Comparison of ENCODE assay signal across 2 cellular contexts in the genomic region with DNA sequence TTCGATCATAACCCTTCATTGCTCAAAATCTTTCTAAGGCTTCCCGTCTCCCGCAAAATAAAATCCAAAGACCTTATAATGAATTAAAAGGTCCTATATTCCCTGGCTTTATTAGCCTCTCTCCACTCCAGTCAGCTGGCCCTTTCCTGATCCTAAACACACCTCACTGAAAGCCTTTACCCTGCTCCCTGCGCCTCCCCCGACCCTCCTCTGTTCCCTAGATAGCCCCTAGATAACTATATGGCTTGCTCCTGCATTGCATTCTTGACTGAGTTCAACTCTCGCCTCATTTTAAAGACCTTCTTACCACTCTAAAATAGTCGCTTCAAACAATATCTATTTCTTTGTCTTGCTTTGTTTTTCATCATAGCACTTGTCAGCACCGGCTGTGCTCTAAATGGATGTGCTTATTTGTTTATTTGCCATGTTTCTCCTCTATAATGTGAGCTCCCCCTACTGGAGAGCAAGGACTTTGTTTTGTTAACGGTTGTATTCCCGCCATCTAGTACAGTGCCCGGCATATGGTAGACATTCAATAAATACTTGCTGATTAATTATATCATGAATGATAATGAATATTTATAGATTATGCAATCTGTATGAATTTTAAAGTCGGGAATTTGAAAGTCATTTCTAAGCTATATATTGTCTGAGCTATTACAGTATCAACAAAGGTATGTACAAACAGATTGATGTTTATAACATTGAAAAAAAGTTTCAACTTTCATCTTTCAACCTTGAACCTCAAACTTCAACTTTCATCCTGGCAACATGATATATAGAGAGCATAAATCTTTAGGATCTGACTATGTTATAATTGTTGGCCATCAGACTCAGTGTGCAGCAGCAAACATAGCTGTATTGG.
TF ChIP-seq lines count a peak whose summit lies in the region.

No MANE protein-coding gene starts in this region.

TF ChIP-seq in SK-N-SH, 30 proteins besides CTCF, POLR2A, EP300 and RAD21:
- TF ChIP-seq RCOR1 (IDR thresholded peaks at IDR 0.05; ENCODE audit: low read length) (0 out of 2 replicates have a peak, but pooled peaks have one; percentile 55), ELF1 (IDR thresholded peaks at IDR 0.05) (no peak), CHD2 (IDR thresholded peaks at IDR 0.05; ENCODE audit: low read length, partially characterized antibody) (peak; percentile 20), SMC3 (IDR thresholded peaks at IDR 0.05; ENCODE audit: low read depth, low read length) (peak; percentile 81), JUND (IDR thresholded peaks at IDR 0.05) (no peak)
- TF ChIP-seq, protein P1, sequence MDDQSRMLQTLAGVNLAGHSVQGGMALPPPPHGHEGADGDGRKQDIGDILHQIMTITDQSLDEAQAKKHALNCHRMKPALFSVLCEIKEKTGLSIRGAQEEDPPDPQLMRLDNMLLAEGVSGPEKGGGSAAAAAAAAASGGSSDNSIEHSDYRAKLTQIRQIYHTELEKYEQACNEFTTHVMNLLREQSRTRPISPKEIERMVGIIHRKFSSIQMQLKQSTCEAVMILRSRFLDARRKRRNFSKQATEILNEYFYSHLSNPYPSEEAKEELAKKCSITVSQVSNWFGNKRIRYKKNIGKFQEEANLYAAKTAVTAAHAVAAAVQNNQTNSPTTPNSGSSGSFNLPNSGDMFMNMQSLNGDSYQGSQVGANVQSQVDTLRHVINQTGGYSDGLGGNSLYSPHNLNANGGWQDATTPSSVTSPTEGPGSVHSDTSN (IDR thresholded peaks at IDR 0.05), result peak; percentile 66
- TF ChIP-seq, protein P2, sequence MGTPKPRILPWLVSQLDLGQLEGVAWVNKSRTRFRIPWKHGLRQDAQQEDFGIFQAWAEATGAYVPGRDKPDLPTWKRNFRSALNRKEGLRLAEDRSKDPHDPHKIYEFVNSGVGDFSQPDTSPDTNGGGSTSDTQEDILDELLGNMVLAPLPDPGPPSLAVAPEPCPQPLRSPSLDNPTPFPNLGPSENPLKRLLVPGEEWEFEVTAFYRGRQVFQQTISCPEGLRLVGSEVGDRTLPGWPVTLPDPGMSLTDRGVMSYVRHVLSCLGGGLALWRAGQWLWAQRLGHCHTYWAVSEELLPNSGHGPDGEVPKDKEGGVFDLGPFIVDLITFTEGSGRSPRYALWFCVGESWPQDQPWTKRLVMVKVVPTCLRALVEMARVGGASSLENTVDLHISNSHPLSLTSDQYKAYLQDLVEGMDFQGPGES (IDR thresholded peaks at IDR 0.05; ENCODE audit: low read depth, low read length), result no peak

TF ChIP-seq in neural cell, 6 proteins besides CTCF, POLR2A, EP300 and RAD21:
- TF ChIP-seq, protein P3, sequence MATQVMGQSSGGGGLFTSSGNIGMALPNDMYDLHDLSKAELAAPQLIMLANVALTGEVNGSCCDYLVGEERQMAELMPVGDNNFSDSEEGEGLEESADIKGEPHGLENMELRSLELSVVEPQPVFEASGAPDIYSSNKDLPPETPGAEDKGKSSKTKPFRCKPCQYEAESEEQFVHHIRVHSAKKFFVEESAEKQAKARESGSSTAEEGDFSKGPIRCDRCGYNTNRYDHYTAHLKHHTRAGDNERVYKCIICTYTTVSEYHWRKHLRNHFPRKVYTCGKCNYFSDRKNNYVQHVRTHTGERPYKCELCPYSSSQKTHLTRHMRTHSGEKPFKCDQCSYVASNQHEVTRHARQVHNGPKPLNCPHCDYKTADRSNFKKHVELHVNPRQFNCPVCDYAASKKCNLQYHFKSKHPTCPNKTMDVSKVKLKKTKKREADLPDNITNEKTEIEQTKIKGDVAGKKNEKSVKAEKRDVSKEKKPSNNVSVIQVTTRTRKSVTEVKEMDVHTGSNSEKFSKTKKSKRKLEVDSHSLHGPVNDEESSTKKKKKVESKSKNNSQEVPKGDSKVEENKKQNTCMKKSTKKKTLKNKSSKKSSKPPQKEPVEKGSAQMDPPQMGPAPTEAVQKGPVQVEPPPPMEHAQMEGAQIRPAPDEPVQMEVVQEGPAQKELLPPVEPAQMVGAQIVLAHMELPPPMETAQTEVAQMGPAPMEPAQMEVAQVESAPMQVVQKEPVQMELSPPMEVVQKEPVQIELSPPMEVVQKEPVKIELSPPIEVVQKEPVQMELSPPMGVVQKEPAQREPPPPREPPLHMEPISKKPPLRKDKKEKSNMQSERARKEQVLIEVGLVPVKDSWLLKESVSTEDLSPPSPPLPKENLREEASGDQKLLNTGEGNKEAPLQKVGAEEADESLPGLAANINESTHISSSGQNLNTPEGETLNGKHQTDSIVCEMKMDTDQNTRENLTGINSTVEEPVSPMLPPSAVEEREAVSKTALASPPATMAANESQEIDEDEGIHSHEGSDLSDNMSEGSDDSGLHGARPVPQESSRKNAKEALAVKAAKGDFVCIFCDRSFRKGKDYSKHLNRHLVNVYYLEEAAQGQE (IDR thresholded peaks at IDR 0.05; ENCODE audit: borderline replicate concordance), result no peak
- TF ChIP-seq MXI1 (conservative IDR thresholded peaks at IDR 0.05; ENCODE audit: poor library complexity, severe bottlenecking) (no peak), EZH2 (IDR thresholded peaks at IDR 0.05; ENCODE audit: borderline replicate concordance, insufficient read depth, low read length, poor library complexity, severe bottlenecking) (no peak), POLR2AphosphoS5 (IDR thresholded peaks at IDR 0.05) (no peak), TAF1 (IDR thresholded peaks at IDR 0.05; ENCODE audit: low read depth) (no peak), SMC3 (conservative IDR thresholded peaks at IDR 0.05; ENCODE audit: poor library complexity) (peak; percentile 65)
